In the genomic region with DNA sequence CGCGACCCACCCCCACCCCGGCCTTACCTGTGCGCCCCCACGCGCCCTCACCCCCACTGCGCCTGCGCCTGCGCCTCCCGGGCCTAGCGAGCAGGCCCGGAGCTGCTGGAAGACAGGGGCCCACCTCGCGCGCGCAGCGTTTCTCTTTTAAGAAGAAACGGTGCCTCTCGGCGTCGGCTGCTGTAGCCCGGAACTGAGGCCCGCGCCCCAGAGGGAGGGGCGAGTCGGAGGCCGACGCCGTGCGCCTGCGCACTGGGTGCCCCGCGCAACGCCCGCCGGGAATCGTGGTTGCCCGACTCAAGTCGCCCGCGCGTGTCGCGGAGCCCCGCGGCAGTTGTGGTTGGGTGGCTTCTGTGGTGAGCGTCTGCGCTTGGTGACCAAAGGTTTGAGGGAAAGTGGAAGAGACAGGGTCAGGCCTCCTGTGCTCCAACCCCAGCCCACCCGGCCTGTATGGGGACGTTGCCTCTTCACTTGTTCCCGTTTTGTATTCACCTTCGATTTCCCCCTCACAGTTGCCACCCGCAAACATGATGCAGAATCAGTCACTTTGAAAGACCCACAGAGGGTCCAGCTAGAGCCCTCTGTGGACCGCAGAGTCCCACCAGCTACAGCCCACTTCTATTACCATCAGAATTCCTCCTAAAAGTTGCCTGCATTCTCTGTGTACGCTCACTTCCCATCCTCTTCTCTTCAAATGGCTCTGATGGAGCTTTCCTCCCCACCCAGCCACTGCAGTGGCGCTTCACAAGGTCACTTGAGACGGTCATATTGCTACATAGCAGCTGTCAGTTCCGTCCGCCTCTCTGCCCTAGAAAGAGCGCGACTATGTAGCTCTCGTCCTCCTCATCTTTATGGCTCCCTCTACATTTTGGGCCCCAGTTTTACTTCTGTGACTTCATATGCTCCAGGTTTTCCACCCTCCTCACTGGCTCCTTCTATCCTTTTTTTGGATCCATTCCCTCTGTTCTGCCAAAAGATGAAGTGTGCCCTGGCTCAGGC, we compare ENCODE assay signal across 8 cellular contexts. TPM values are rescaled to one million over a fixed set of nuclear protein-coding genes. Genes with fewer than 3 reads are reported as not detected.
DNase-seq lines count a peak whose midpoint lies in the region; ATAC-seq and TF ChIP-seq lines count a peak whose summit lies in the region.

A gene with protein sequence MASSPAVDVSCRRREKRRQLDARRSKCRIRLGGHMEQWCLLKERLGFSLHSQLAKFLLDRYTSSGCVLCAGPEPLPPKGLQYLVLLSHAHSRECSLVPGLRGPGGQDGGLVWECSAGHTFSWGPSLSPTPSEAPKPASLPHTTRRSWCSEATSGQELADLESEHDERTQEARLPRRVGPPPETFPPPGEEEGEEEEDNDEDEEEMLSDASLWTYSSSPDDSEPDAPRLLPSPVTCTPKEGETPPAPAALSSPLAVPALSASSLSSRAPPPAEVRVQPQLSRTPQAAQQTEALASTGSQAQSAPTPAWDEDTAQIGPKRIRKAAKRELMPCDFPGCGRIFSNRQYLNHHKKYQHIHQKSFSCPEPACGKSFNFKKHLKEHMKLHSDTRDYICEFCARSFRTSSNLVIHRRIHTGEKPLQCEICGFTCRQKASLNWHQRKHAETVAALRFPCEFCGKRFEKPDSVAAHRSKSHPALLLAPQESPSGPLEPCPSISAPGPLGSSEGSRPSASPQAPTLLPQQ (minus strand): TSS at position 195 of the 999 bp plus-strand sequence. CDS start 776 bp downstream, outside the sequence.

- 6% methylated on average over 62 of the region's 62 CpGs for WGBS in ovary, 3 donors
- WGBS in thymus = 9% methylated on average over 62 of the region's 62 CpGs

- H3K36me3 ChIP-seq in ovary (no peaks in the 10 kb centered on the region), thymus (ENCODE audit: control insufficient read depth, insufficient read depth) (peaks cover 10% of the 10 kb centered on the region)

- peak within 1 kb of the TSS; percentile 94 for H3K27ac Mint-ChIP-seq in activated naive CD8-positive, alpha-beta T cell

- H3K27ac ChIP-seq in ovary = peak within 1 kb of the TSS; percentile 71 to 76
- peak within 1 kb of the TSS; percentile 93 for H3K27ac ChIP-seq in thymus (ENCODE audit: low read depth)

- DNase-seq in GM12864 (ENCODE audit: low read depth) (peak; percentile 92), NCI-H1105 (lab: John Stamatoyannopoulos, UW) (peak; percentile 83), SKM-1 treated with dmso at 0.1 percent for 144 hours (lab: John Stamatoyannopoulos, UW; ENCODE audit: unreplicated experiment) (peak; percentile 99), glomerular visceral epithelial cell (ENCODE audit: extremely low spot score) (peak; percentile 98), ovary (peak; percentile 95 to 96 (median 96))

- H3K4me1 ChIP-seq in ovary (ENCODE audit: insufficient read depth) (peaks cover 19% of the 10 kb centered on the region), thymus (ENCODE audit: control insufficient read depth, insufficient read depth, low read length) (peaks cover 23% of the 10 kb centered on the region)

- H3K27me3 Mint-ChIP-seq in activated naive CD8-positive, alpha-beta T cell = no peaks in the 10 kb centered on the region

- H3K9me3 ChIP-seq in ovary = no peaks in the 10 kb centered on the region
- peaks cover 2% of the 10 kb centered on the region for H3K9me3 ChIP-seq in thymus (ENCODE audit: control insufficient read depth)

- H3K9me3 Mint-ChIP-seq in activated naive CD8-positive, alpha-beta T cell (ENCODE audit: low read depth) = no peaks in the 10 kb centered on the region

- H3K4me3 Mint-ChIP-seq in activated naive CD8-positive, alpha-beta T cell = peak within 1 kb of the TSS; percentile 94

- peaks cover 9% of the 10 kb centered on the region for H3K36me3 Mint-ChIP-seq in activated naive CD8-positive, alpha-beta T cell

- TF ChIP-seq CTCF in GM12864 (IDR thresholded peaks at IDR 0.05; ENCODE audit: low read depth, low read length, missing control alignments) = no peak
- no peak for TF ChIP-seq CTCF in ovary (IDR thresholded peaks at IDR 0.05)

- intact Hi-C loops in ovary (cut with DNase I) = loop anchor here in 1 of 4 donors (2.0 kb wide), 1 partner anchor 20 kb away; the partner anchor contains the start of gene ZNF672

- H3K27me3 ChIP-seq in ovary = no peaks in the 10 kb centered on the region
- no peaks in the 10 kb centered on the region for H3K27me3 ChIP-seq in thymus (ENCODE audit: control insufficient read depth, insufficient read depth)

- peaks cover 54% of the 10 kb centered on the region for H3K4me1 Mint-ChIP-seq in activated naive CD8-positive, alpha-beta T cell (ENCODE audit: low read depth)

- peak within 1 kb of the TSS; percentile 90 for H3K4me3 ChIP-seq in GM12864 (ENCODE audit: low read depth, low read length)
- peak within 1 kb of the TSS; percentile 61 for H3K4me3 ChIP-seq in ovary
- peak within 1 kb of the TSS; percentile 64 for H3K4me3 ChIP-seq in thymus (ENCODE audit: low read length)

- peak; percentile 79 for ATAC-seq in HG02678 (IDR thresholded peaks at IDR 0.05; ENCODE audit: unreplicated experiment)

- TF ChIP-seq EP300 in ovary (IDR thresholded peaks at IDR 0.05) = no peak

- peak; percentile 78 for TF ChIP-seq POLR2A in ovary (IDR thresholded peaks at IDR 0.05)

RNA-seq across cellular contexts. Expression of the gene that starts here (rescaled TPM):
- total RNA-seq in ovary = 10 to 100 TPM; 27.4 to 47.7 (median 35.4) TPM
- polyA plus RNA-seq in ovary = 10 to 100 TPM; 13.2 to 47.4 TPM
- polyA plus RNA-seq in thymus = 127 TPM

Comparison
In these comparisons a context has a peak if more than half of its experiments do, and no peak if none do; other contexts are left out.
1. Peak in every context shown above with its lines: DNase-seq, ATAC-seq, H3K4me3 ChIP-seq and H3K27ac ChIP-seq.